ENCODE assay signal across 1 cellular context in the genomic region with DNA sequence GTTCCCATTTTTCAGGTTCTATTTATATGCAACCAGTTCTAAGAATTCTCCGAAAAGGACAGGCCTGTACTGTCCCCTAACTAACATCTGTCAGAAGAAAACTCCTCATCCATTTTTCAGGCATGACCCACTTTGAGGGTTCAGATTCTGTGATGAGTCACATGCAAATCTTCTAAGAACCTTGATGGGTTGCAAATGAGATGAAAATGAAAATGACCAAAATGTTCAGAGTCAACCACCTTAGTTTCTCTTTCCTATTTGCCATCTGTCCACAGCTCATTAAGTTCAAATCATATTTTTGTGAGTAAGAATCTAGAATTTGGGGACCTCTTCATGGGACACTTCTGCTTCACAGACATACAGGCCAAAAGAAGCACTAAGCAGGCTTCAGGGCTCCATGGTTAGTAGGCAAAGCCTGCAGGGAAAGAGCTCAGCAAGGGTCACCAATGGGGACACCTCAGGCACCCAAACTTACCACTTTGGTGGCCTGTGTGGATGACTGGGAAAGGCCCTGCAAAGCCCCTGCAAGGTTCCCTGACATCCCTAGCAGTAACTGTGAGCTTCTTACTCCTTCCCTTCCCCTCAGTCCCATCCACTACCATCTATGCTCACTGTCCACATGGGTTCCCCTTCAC.
TF ChIP-seq lines count a peak whose summit lies in the region.

No MANE protein-coding gene starts in this region.

TF ChIP-seq in GM12878, 131 proteins besides CTCF, POLR2A, EP300 and RAD21 (continued from another document):
- TF ChIP-seq ETV6 (conservative IDR thresholded peaks at IDR 0.05 in 1 of 2, IDR thresholded peaks at IDR 0.05 in 1 of 2; ENCODE audit: borderline replicate concordance in 1 of 2, low read depth in 1 of 2) (no peak), CHD2 (IDR thresholded peaks at IDR 0.05; ENCODE audit: borderline replicate concordance, low read depth, low read length) (no peak), EED (IDR thresholded peaks at IDR 0.05; ENCODE audit: low read depth) (no peak), SREBF2 (IDR thresholded peaks at IDR 0.05; ENCODE audit: low read length) (no peak), SUPT20H (IDR thresholded peaks at IDR 0.05; ENCODE audit: borderline replicate concordance, control insufficient read depth, low read depth, low read length) (no peak), POU2F2 (IDR thresholded peaks at IDR 0.05; ENCODE audit: borderline replicate concordance, low read depth, low read length) (peak; percentile 89; the same call in 2 of the 3 replicates), CHD1 (IDR thresholded peaks at IDR 0.05; ENCODE audit: low read depth, low read length) (no peak), HCFC1 (IDR thresholded peaks at IDR 0.05; ENCODE audit: low read length) (no peak), NFIC (IDR thresholded peaks at IDR 0.05; ENCODE audit: low read depth, low read length) (0 out of 2 replicates have a peak, but pooled peaks have one; percentile 16), WRNIP1 (IDR thresholded peaks at IDR 0.05; ENCODE audit: borderline replicate concordance, low read depth, low read length) (no peak), CEBPB (IDR thresholded peaks at IDR 0.05; ENCODE audit: borderline replicate concordance in 1 of 2, low read depth in 2 of 2, low read length in 2 of 2) (no peak), MTA2 (IDR thresholded peaks at IDR 0.05; ENCODE audit: low read depth) (peak; percentile 52; the same call in 1 of the 2 replicates), NR2F1 (conservative IDR thresholded peaks at IDR 0.05) (peak; percentile 31; the same call in 1 of the 2 replicates), JUNB (IDR thresholded peaks at IDR 0.05) (peak; percentile 41), ZNF274 (IDR thresholded peaks at IDR 0.05; ENCODE audit: insufficient read depth, insufficient read length) (no peak), EZH2 (IDR thresholded peaks at IDR 0.05; ENCODE audit: borderline replicate concordance, control insufficient read depth, low read depth, low read length) (no peak), BHLHE40 (IDR thresholded peaks at IDR 0.05; ENCODE audit: borderline replicate concordance in 1 of 2, low read depth in 2 of 2, low read length in 1 of 2) (no peak), SPI1 (IDR thresholded peaks at IDR 0.05; ENCODE audit: borderline replicate concordance, insufficient read depth, low read depth, low read length) (0 out of 2 replicates have a peak, but pooled peaks have one; percentile 23), FOS (IDR thresholded peaks at IDR 0.05; ENCODE audit: borderline replicate concordance, extremely low read depth, insufficient read length) (no peak), CREM (IDR thresholded peaks at IDR 0.05; ENCODE audit: low read depth) (0 out of 2 replicates have a peak, but pooled peaks have one; percentile 14)
- TF ChIP-seq, protein P1, sequence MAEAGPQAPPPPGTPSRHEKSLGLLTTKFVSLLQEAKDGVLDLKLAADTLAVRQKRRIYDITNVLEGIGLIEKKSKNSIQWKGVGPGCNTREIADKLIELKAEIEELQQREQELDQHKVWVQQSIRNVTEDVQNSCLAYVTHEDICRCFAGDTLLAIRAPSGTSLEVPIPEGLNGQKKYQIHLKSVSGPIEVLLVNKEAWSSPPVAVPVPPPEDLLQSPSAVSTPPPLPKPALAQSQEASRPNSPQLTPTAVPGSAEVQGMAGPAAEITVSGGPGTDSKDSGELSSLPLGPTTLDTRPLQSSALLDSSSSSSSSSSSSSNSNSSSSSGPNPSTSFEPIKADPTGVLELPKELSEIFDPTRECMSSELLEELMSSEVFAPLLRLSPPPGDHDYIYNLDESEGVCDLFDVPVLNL (IDR thresholded peaks at IDR 0.05; ENCODE audit: low read depth, low read length) = no peak
- TF ChIP-seq, protein P2, sequence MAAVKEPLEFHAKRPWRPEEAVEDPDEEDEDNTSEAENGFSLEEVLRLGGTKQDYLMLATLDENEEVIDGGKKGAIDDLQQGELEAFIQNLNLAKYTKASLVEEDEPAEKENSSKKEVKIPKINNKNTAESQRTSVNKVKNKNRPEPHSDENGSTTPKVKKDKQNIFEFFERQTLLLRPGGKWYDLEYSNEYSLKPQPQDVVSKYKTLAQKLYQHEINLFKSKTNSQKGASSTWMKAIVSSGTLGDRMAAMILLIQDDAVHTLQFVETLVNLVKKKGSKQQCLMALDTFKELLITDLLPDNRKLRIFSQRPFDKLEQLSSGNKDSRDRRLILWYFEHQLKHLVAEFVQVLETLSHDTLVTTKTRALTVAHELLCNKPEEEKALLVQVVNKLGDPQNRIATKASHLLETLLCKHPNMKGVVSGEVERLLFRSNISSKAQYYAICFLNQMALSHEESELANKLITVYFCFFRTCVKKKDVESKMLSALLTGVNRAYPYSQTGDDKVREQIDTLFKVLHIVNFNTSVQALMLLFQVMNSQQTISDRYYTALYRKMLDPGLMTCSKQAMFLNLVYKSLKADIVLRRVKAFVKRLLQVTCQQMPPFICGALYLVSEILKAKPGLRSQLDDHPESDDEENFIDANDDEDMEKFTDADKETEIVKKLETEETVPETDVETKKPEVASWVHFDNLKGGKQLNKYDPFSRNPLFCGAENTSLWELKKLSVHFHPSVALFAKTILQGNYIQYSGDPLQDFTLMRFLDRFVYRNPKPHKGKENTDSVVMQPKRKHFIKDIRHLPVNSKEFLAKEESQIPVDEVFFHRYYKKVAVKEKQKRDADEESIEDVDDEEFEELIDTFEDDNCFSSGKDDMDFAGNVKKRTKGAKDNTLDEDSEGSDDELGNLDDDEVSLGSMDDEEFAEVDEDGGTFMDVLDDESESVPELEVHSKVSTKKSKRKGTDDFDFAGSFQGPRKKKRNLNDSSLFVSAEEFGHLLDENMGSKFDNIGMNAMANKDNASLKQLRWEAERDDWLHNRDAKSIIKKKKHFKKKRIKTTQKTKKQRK (IDR thresholded peaks at IDR 0.05; ENCODE audit: low read depth, low read length) = no peak
- TF ChIP-seq, protein P3, sequence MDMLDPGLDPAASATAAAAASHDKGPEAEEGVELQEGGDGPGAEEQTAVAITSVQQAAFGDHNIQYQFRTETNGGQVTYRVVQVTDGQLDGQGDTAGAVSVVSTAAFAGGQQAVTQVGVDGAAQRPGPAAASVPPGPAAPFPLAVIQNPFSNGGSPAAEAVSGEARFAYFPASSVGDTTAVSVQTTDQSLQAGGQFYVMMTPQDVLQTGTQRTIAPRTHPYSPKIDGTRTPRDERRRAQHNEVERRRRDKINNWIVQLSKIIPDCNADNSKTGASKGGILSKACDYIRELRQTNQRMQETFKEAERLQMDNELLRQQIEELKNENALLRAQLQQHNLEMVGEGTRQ (IDR thresholded peaks at IDR 0.05; ENCODE audit: borderline replicate concordance, low read depth, low read length) = no peak
- TF ChIP-seq, protein P4, sequence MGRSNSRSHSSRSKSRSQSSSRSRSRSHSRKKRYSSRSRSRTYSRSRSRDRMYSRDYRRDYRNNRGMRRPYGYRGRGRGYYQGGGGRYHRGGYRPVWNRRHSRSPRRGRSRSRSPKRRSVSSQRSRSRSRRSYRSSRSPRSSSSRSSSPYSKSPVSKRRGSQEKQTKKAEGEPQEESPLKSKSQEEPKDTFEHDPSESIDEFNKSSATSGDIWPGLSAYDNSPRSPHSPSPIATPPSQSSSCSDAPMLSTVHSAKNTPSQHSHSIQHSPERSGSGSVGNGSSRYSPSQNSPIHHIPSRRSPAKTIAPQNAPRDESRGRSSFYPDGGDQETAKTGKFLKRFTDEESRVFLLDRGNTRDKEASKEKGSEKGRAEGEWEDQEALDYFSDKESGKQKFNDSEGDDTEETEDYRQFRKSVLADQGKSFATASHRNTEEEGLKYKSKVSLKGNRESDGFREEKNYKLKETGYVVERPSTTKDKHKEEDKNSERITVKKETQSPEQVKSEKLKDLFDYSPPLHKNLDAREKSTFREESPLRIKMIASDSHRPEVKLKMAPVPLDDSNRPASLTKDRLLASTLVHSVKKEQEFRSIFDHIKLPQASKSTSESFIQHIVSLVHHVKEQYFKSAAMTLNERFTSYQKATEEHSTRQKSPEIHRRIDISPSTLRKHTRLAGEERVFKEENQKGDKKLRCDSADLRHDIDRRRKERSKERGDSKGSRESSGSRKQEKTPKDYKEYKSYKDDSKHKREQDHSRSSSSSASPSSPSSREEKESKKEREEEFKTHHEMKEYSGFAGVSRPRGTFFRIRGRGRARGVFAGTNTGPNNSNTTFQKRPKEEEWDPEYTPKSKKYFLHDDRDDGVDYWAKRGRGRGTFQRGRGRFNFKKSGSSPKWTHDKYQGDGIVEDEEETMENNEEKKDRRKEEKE (IDR thresholded peaks at IDR 0.05) = no peak
- TF ChIP-seq, protein P5, sequence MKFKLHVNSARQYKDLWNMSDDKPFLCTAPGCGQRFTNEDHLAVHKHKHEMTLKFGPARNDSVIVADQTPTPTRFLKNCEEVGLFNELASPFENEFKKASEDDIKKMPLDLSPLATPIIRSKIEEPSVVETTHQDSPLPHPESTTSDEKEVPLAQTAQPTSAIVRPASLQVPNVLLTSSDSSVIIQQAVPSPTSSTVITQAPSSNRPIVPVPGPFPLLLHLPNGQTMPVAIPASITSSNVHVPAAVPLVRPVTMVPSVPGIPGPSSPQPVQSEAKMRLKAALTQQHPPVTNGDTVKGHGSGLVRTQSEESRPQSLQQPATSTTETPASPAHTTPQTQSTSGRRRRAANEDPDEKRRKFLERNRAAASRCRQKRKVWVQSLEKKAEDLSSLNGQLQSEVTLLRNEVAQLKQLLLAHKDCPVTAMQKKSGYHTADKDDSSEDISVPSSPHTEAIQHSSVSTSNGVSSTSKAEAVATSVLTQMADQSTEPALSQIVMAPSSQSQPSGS (IDR thresholded peaks at IDR 0.05; ENCODE audit: low read length) = peak; percentile 35; the same call in 1 of the 2 replicates
TF ChIP-seq in GM12878: peak in this region for 14.
